In genomic region chr12:126457776-126458175, GRCh38 we compare ENCODE assay signal across 29 cellular contexts.
DNase-seq lines count a peak whose midpoint lies in the region; ATAC-seq and TF ChIP-seq lines count a peak whose summit lies in the region.
"Had no signal": no experiment of that assay in that cellular context is flagged by ENCODE, and none has a peak within 500 bp of the region (broad histone marks: within the 10 kb centered on the region; RNA-seq: fewer than 3 reads in every experiment).

No MANE protein-coding gene starts in this region.

- intact Hi-C loops in PC-3 (cut with micrococcal nuclease): no loop called here

- H3K4me3 ChIP-seq in neuronal stem cell (ENCODE audit: low read length in 2 of 2) (no peak overlapping the region), osteoblast (ENCODE audit: insufficient read depth, low read length) (no peak overlapping the region), PC-3 (ENCODE audit: low read length) (no peak overlapping the region)
- H3K4me3 ChIP-seq: A549; BLaER1; BLaER1 treated with 17β-estradiol and CSF1 and Interleukin-3, amounts not matched to agents 10 nM and 100 nM had no signal

- no peaks in the 10 kb centered on the region for H3K9me2 ChIP-seq in PC-3 (replicated peaks; ENCODE audit: low read length)

- no peak overlapping the region for H2BK120ac ChIP-seq in neuronal stem cell (ENCODE audit: low read depth, low read length)

- H3K27me3 ChIP-seq in neuronal stem cell (ENCODE audit: control insufficient read depth in 3 of 3, insufficient read depth in 3 of 3, low read depth in 1 of 3, low read length in 3 of 3) (no peaks in the 10 kb centered on the region), osteoblast (ENCODE audit: insufficient read depth, low read length) (no peaks in the 10 kb centered on the region), PC-3 (ENCODE audit: low read length) (peaks cover 57% of the 10 kb centered on the region)
- H3K27me3 ChIP-seq: BE2C; BLaER1; BLaER1 treated with 17β-estradiol and CSF1 and Interleukin-3, amounts not matched to agents 10 nM and 100 nM had no signal

- no peak overlapping the region for H3K23ac ChIP-seq in neuronal stem cell (ENCODE audit: low read depth, low read length, poor library complexity)

- no peak overlapping the region for H3K4ac ChIP-seq in neuronal stem cell (ENCODE audit: low read length)

- ATAC-seq in HG02610 (IDR thresholded peaks at IDR 0.05; ENCODE audit: unreplicated experiment) (no peak), PC-3 (no peak)
- ATAC-seq: A549; CD8-positive, alpha-beta T cell had no signal

- no peak overlapping the region for H2BK5ac ChIP-seq in neuronal stem cell (ENCODE audit: low read length)

- no peak for DNase-seq in neuronal stem cell (ENCODE audit: low spot score)
- peak; percentile 4 for DNase-seq in osteoblast (ENCODE audit: insufficient read length, low spot score, missing footprints)
- DNase-seq in PC-3: no peak
- DNase-seq: 8988T; ACHN; AML-193; BE2C; C1 segment of cervical spinal cord; Caco-2; Calu3; CD4-positive, alpha-beta memory T cell; CD4-positive, alpha-beta T cell; CD4-positive, CD25-positive, alpha-beta regulatory T cell; CD8-positive, alpha-beta memory T cell; CD8-positive, alpha-beta T cell; COR-L47; DMS 273 treated with DMSO at 0.1 percent for 48 hours; DMS153; DMS53; DMS79; DMS79 treated with DMSO at 0.1 percent for 48 hours; DND-41; EL had no signal

- H3K27ac ChIP-seq in neuronal stem cell (replicated peaks; ENCODE audit: low read length): no peak overlapping the region
- no peak overlapping the region for H3K27ac ChIP-seq in osteoblast (ENCODE audit: low read depth, low read length)
- no peak overlapping the region for H3K27ac ChIP-seq in PC-3 (ENCODE audit: low read length)
- H3K27ac ChIP-seq: 22Rv1; A549; BLaER1; BLaER1 treated with 17β-estradiol and CSF1 and Interleukin-3, amounts not matched to agents 10 nM and 100 nM; C4-2B had no signal

- WGBS in neuronal stem cell (ENCODE audit: extremely low coverage in 2 of 2, insufficient read length in 2 of 2, insufficient replicate concordance in 1 of 2), 2 donors: no CpG with 5 or more reads among the region's 13 CpGs

- no peak overlapping the region for H2AFZ ChIP-seq in neuronal stem cell (ENCODE audit: low read length)
- no peak overlapping the region for H2AFZ ChIP-seq in osteoblast (ENCODE audit: low read length)
- H2AFZ ChIP-seq in PC-3 (ENCODE audit: low read length): no peak overlapping the region

- H3K9ac ChIP-seq in neuronal stem cell (ENCODE audit: low read depth, low read length, poor library complexity) (no peak overlapping the region), PC-3 (ENCODE audit: low read length) (no peak overlapping the region)
- H3K9ac ChIP-seq: BLaER1; BLaER1 treated with 17β-estradiol and CSF1 and Interleukin-3, amounts not matched to agents 10 nM and 100 nM had no signal

- H4K91ac ChIP-seq in neuronal stem cell (ENCODE audit: low read depth, low read length, poor library complexity): no peak overlapping the region

- H3K79me1 ChIP-seq in neuronal stem cell (ENCODE audit: low read depth, low read length): no peaks in the 10 kb centered on the region

- peaks cover 0 to 3% of the 10 kb centered on the region in 2 donors for H3K4me1 ChIP-seq in neuronal stem cell (ENCODE audit: control insufficient read depth in 2 of 2, insufficient read depth in 1 of 2, low read depth in 1 of 2, low read length in 2 of 2)
- no peaks in the 10 kb centered on the region for H3K4me1 ChIP-seq in osteoblast (ENCODE audit: insufficient read depth, low read length)
- no peaks in the 10 kb centered on the region for H3K4me1 ChIP-seq in PC-3 (ENCODE audit: insufficient read depth, low read length)
- H3K4me1 ChIP-seq: A549; BE2C; BLaER1; BLaER1 treated with 17β-estradiol and CSF1 and Interleukin-3, amounts not matched to agents 10 nM and 100 nM; Caco-2 had no signal

- H3K36me3 ChIP-seq in neuronal stem cell (replicated peaks in 1 of 2; ENCODE audit: control insufficient read depth in 2 of 2, insufficient read depth in 2 of 2, low read length in 2 of 2) (no peaks in the 10 kb centered on the region), osteoblast (ENCODE audit: insufficient read depth, low read length) (no peaks in the 10 kb centered on the region), PC-3 (ENCODE audit: low read depth, low read length) (no peaks in the 10 kb centered on the region)
- H3K36me3 ChIP-seq: BE2C; BLaER1; BLaER1 treated with 17β-estradiol and CSF1 and Interleukin-3, amounts not matched to agents 10 nM and 100 nM had no signal

- H3K14ac ChIP-seq in neuronal stem cell (ENCODE audit: low read length): no peak overlapping the region

- H3K79me2 ChIP-seq in osteoblast (ENCODE audit: insufficient read depth, low read length) (no peaks in the 10 kb centered on the region), PC-3 (ENCODE audit: low read length) (no peaks in the 10 kb centered on the region)

- no peak overlapping the region for H2BK12ac ChIP-seq in neuronal stem cell (ENCODE audit: low read length)

- POLR2A ChIA-PET in PC-3 (lab: Charles Lee; ENCODE audit: unreplicated experiment): no interaction called here

- H3K4me2 ChIP-seq in neuronal stem cell (ENCODE audit: insufficient read depth, low read length, poor library complexity, severe bottlenecking): no peak overlapping the region
- H3K4me2 ChIP-seq in osteoblast (ENCODE audit: insufficient read depth, low read length): no peak overlapping the region
- H3K4me2 ChIP-seq in PC-3 (ENCODE audit: low read length): no peak overlapping the region
- H3K4me2 ChIP-seq: A549; BLaER1; BLaER1 treated with 17β-estradiol and CSF1 and Interleukin-3, amounts not matched to agents 10 nM and 100 nM had no signal

- CTCF ChIA-PET in PC-3 (lab: Charles Lee): no interaction called here

- no peak for TF ChIP-seq CTCF in osteoblast (IDR thresholded peaks at IDR 0.05; ENCODE audit: extremely low read depth, low read depth, low read length)
- no peak for TF ChIP-seq CTCF in PC-3 (conservative IDR thresholded peaks at IDR 0.05; ENCODE audit: low read depth, low read length)

- H3F3A ChIP-seq in PC-3 (ENCODE audit: low read length, unreplicated experiment): no peaks in the 10 kb centered on the region

- no peak overlapping the region for H2BK15ac ChIP-seq in neuronal stem cell (ENCODE audit: low read length)

- no peaks in the 10 kb centered on the region for H4K20me1 ChIP-seq in osteoblast (ENCODE audit: insufficient read depth, low read length)
- no peaks in the 10 kb centered on the region for H4K20me1 ChIP-seq in PC-3 (ENCODE audit: low read length)
- H4K20me1 ChIP-seq: BLaER1; BLaER1 treated with 17β-estradiol and CSF1 and Interleukin-3, amounts not matched to agents 10 nM and 100 nM had no signal

- BruUV-seq in PC-3 (replicated peaks; lab: Mats Ljungman, UMichigan): no TSS peak

- peaks cover 0 to 2% of the 10 kb centered on the region in 2 donors for H3K9me3 ChIP-seq in neuronal stem cell (replicated peaks in 1 of 2; ENCODE audit: control insufficient read depth in 2 of 2, insufficient read depth in 1 of 2, low read depth in 1 of 2, low read length in 2 of 2)
- H3K9me3 ChIP-seq in osteoblast (ENCODE audit: low read depth, low read length): no peaks in the 10 kb centered on the region
- no peaks in the 10 kb centered on the region for H3K9me3 ChIP-seq in PC-3 (ENCODE audit: low read length)
- H3K9me3 ChIP-seq: A549; BE2C; BLaER1; BLaER1 treated with 17β-estradiol and CSF1 and Interleukin-3, amounts not matched to agents 10 nM and 100 nM; Caco-2 had no signal

- peak overlapping the region; percentile 33 for H3K18ac ChIP-seq in neuronal stem cell (ENCODE audit: low read length)

- no peak overlapping the region for H4K8ac ChIP-seq in neuronal stem cell (ENCODE audit: low read depth, low read length)

- no peak overlapping the region for H2AK5ac ChIP-seq in neuronal stem cell (ENCODE audit: low read depth, low read length)
